ENCODE assay signal across 2 cellular contexts in the genomic region with DNA sequence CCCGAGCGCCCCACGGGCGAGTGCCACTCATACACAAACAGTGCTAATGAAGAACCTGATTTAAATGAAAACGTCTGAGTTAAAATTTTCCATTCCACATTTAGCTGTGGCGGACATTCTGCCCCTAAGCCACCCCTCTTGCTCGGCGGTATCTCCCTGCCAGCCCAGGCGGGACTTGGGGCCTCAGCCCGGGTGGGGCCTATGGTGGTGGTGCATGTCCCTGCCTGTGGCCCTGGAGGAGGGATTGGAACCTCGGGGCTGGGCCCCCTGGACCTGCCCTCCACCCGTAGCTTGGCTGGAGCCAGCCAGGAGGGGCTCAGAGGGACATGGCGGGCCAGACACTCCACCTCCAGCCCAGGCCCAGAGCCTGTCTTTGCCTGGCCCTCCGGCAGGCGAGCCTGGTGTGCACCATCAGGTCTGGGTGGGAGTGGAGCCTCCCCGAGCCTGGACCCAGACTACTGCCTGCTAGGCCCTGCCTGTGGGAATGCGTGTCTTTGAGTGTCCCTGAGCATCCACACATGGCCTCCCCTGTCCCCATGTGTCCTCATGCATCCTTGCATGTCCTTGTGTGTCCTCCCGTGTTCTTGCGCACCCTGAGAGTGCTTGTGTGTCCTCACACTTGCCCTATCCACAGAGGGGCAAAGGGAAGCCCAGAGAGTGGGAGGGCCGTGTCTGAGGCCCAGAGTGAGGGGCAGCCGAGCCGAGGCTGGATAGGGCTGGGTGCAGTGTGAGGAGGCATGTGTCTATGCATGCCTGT.
TF ChIP-seq lines count a peak whose summit lies in the region.

No MANE protein-coding gene starts in this region.

TF ChIP-seq in WTC11, 78 proteins besides CTCF, POLR2A, EP300 and RAD21 (continued from another document):
- TF ChIP-seq, protein P1, sequence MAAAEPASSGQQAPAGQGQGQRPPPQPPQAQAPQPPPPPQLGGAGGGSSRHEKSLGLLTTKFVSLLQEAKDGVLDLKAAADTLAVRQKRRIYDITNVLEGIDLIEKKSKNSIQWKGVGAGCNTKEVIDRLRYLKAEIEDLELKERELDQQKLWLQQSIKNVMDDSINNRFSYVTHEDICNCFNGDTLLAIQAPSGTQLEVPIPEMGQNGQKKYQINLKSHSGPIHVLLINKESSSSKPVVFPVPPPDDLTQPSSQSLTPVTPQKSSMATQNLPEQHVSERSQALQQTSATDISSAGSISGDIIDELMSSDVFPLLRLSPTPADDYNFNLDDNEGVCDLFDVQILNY (CRISPR knock-in tag; IDR thresholded peaks at IDR 0.05) = no peak
- no peak for TF ChIP-seq FOXK1 (CRISPR knock-in tag; IDR thresholded peaks at IDR 0.05)
- TF ChIP-seq CREM (CRISPR knock-in tag; IDR thresholded peaks at IDR 0.05) = no peak
- TF ChIP-seq JUN (CRISPR knock-in tag; IDR thresholded peaks at IDR 0.05) = no peak
- TF ChIP-seq TP53 (CRISPR knock-in tag; IDR thresholded peaks at IDR 0.05) = no peak
- TF ChIP-seq FOXP1 (CRISPR knock-in tag; IDR thresholded peaks at IDR 0.05; ENCODE audit: borderline replicate concordance) = no peak
- no peak for TF ChIP-seq RORB (CRISPR knock-in tag; IDR thresholded peaks at IDR 0.05)
- no peak for TF ChIP-seq MYBL2 (CRISPR knock-in tag; IDR thresholded peaks at IDR 0.05)
- TF ChIP-seq ZBTB43 (CRISPR knock-in tag; IDR thresholded peaks at IDR 0.05) = no peak
- TF ChIP-seq, protein P2, sequence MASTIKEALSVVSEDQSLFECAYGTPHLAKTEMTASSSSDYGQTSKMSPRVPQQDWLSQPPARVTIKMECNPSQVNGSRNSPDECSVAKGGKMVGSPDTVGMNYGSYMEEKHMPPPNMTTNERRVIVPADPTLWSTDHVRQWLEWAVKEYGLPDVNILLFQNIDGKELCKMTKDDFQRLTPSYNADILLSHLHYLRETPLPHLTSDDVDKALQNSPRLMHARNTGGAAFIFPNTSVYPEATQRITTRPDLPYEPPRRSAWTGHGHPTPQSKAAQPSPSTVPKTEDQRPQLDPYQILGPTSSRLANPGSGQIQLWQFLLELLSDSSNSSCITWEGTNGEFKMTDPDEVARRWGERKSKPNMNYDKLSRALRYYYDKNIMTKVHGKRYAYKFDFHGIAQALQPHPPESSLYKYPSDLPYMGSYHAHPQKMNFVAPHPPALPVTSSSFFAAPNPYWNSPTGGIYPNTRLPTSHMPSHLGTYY (CRISPR knock-in tag; IDR thresholded peaks at IDR 0.05) = no peak
- no peak for TF ChIP-seq ATF3 (CRISPR knock-in tag; conservative IDR thresholded peaks at IDR 0.05)
- no peak for TF ChIP-seq ESRRA (CRISPR knock-in tag; IDR thresholded peaks at IDR 0.05; ENCODE audit: borderline replicate concordance)
- no peak for TF ChIP-seq NFYB (CRISPR knock-in tag; conservative IDR thresholded peaks at IDR 0.05; ENCODE audit: low read depth)
- TF ChIP-seq E2F1 (CRISPR knock-in tag; IDR thresholded peaks at IDR 0.05) = no peak
- TF ChIP-seq, protein P3, sequence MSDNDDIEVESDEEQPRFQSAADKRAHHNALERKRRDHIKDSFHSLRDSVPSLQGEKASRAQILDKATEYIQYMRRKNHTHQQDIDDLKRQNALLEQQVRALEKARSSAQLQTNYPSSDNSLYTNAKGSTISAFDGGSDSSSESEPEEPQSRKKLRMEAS (CRISPR knock-in tag; IDR thresholded peaks at IDR 0.05) = no peak
- no peak for TF ChIP-seq NR3C1 (CRISPR knock-in tag; conservative IDR thresholded peaks at IDR 0.05; ENCODE audit: low read depth)
- no peak for TF ChIP-seq AR (CRISPR knock-in tag; IDR thresholded peaks at IDR 0.05)

TF ChIP-seq in SK-N-SH, 30 proteins besides CTCF, POLR2A, EP300 and RAD21 (continued from another document):
- TF ChIP-seq, protein P4, sequence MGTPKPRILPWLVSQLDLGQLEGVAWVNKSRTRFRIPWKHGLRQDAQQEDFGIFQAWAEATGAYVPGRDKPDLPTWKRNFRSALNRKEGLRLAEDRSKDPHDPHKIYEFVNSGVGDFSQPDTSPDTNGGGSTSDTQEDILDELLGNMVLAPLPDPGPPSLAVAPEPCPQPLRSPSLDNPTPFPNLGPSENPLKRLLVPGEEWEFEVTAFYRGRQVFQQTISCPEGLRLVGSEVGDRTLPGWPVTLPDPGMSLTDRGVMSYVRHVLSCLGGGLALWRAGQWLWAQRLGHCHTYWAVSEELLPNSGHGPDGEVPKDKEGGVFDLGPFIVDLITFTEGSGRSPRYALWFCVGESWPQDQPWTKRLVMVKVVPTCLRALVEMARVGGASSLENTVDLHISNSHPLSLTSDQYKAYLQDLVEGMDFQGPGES (IDR thresholded peaks at IDR 0.05; ENCODE audit: low read depth, low read length) = no peak
- TF ChIP-seq RXRA (IDR thresholded peaks at IDR 0.05; ENCODE audit: borderline replicate concordance, low read depth) = no peak
- TF ChIP-seq POLR2AphosphoS5 (IDR thresholded peaks at IDR 0.05; ENCODE audit: low read depth, low read length) = no peak
- TF ChIP-seq RCOR1 (IDR thresholded peaks at IDR 0.05; ENCODE audit: low read length) = no peak
- TF ChIP-seq, protein P3 (IDR thresholded peaks at IDR 0.05; ENCODE audit: low read depth) = no peak
- no peak for TF ChIP-seq FOXM1 (IDR thresholded peaks at IDR 0.05; ENCODE audit: low read depth)
- TF ChIP-seq GABPA (IDR thresholded peaks at IDR 0.05; ENCODE audit: low read depth) = no peak
- TF ChIP-seq PBX3 (IDR thresholded peaks at IDR 0.05) = no peak
- TF ChIP-seq SMC3 (IDR thresholded peaks at IDR 0.05; ENCODE audit: low read depth, low read length) = no peak
TF ChIP-seq in SK-N-SH: peak in this region for 0.
